8 cellular contexts compared by ENCODE assay signal in the genomic region with DNA sequence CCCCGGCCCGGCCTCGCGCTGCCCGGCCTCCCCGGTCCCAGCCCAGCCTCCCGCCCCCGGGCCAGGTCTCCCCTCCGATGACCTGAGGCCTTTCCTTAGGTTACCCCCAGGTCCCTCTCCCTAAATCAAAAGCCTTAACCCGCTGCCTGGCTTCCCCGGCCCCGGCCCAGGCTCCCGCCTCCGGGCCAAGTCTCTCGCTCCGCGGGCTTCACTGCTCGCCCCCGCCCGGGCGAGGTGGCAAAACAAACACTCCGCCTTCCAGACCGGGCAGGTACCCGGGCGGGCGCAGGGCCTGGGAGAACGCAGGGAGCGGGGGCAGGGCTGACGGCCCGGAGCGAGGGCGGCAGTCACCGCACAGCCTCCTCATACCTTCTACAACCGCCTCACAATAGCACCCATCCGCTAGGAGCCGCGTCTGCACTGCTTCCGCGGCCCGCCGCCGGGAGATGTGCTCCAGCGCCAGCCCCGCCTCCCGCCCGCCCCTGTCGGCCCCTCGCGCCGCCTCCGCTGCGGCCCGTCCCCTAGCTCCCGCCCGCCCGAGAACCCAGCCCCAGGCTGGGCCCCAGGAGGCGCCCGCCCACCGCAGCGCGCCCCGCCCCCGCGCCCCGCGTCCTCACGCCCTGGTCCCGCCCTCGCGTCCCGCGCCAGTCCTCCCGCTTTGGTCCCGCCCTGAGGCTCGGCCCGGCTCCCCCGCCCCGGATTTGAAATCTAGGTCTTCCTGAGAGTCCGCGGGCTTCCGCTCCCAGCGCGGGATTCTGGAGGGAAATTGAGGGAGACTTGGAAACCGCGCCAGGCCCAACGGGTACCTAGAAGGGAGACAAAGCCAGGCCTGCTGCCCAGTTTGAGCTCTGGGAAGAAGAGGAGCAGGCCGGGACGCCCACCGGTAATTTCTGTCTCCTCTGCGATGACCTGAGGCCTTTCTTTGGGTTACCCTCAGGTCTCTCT. TPM values are rescaled to one million over a fixed set of nuclear protein-coding genes. Genes with fewer than 3 reads are reported as not detected.
DNase-seq lines count a peak whose midpoint lies in the region; ATAC-seq and TF ChIP-seq lines count a peak whose summit lies in the region.

A gene (minus strand): TSS at position 422 of the 945 bp plus-strand sequence. CDS start 10,994 bp downstream, outside the sequence.
A gene with protein sequence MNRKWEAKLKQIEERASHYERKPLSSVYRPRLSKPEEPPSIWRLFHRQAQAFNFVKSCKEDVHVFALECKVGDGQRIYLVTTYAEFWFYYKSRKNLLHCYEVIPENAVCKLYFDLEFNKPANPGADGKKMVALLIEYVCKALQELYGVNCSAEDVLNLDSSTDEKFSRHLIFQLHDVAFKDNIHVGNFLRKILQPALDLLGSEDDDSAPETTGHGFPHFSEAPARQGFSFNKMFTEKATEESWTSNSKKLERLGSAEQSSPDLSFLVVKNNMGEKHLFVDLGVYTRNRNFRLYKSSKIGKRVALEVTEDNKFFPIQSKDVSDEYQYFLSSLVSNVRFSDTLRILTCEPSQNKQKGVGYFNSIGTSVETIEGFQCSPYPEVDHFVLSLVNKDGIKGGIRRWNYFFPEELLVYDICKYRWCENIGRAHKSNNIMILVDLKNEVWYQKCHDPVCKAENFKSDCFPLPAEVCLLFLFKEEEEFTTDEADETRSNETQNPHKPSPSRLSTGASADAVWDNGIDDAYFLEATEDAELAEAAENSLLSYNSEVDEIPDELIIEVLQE (plus strand): TSS at position 713 of the 945 bp plus-strand sequence. CDS start 7,403 bp downstream, outside the sequence.

- peak; percentile 95 for DNase-seq in GM10266 (ENCODE audit: extremely low spot score)
- DNase-seq in NCI-H1048 (lab: John Stamatoyannopoulos, UW), result peak; percentile 94
- peak; percentile 53 for DNase-seq in SK-N-MC (ENCODE audit: low read depth, low spot score)
- peak; percentile 97 for DNase-seq in activated naive CD4-positive, alpha-beta T cell treated with anti-CD3 and anti-CD28 coated beads, Interleukin-2, amount 10 ng/mL, durations not matched to agents 7 days and 5 days
- peak; percentile 96 for DNase-seq in globus pallidus (ENCODE audit: low spot score)
- peak; percentile 86 for DNase-seq in omental fat pad (ENCODE audit: low spot score)

- peak within 1 kb of the TSS; percentile 75 for H3K27ac ChIP-seq in SK-N-MC
- peak within 1 kb of the TSS; percentile 89 for H3K27ac ChIP-seq in temporal lobe (ENCODE audit: low read depth, low read length)

- H3K9me3 Mint-ChIP-seq in activated naive CD4-positive, alpha-beta T cell treated with anti-CD3 and anti-CD28 coated beads, Interleukin-2, amount 10 ng/mL, durations not matched to agents 7 days and 5 days, result no peaks in the 10 kb centered on the region

- H3K4me1 Mint-ChIP-seq in activated naive CD4-positive, alpha-beta T cell treated with anti-CD3 and anti-CD28 coated beads, Interleukin-2, amount 10 ng/mL, durations not matched to agents 7 days and 5 days, result peaks cover 63% of the 10 kb centered on the region

- no peaks in the 10 kb centered on the region for H3K9me3 ChIP-seq in SK-N-MC (ENCODE audit: low read depth, low read length)

- H3K36me3 Mint-ChIP-seq in activated naive CD4-positive, alpha-beta T cell treated with anti-CD3 and anti-CD28 coated beads, Interleukin-2, amount 10 ng/mL, durations not matched to agents 7 days and 5 days, result peaks cover 52% of the 10 kb centered on the region

- peaks cover 3% of the 10 kb centered on the region; the same call in 1 of the 2 replicates for H3K36me3 ChIP-seq in SK-N-MC (ENCODE audit: insufficient read depth, low read length)

- H3K27me3 Mint-ChIP-seq in activated naive CD4-positive, alpha-beta T cell treated with anti-CD3 and anti-CD28 coated beads, Interleukin-2, amount 10 ng/mL, durations not matched to agents 7 days and 5 days, result no peaks in the 10 kb centered on the region

- CTCF ChIA-PET in activated naive CD4-positive, alpha-beta T cell treated with anti-CD3 and anti-CD28 coated beads, Interleukin-2, amount 10 ng/mL, durations not matched to agents 7 days and 5 days (lab: Charles Lee), result interaction anchor here (0.6 to 2.0 kb wide), 4 partner anchors 85 to 385 kb away, joined by 3 to 11 read pairs (median 4); a partner anchor contains a TSS

- H3K9ac ChIP-seq in SK-N-MC (ENCODE audit: insufficient read length), result peak within 1 kb of the TSS; percentile 92

- peak within 1 kb of the TSS; percentile 96 for H3K4me3 ChIP-seq in SK-N-MC

- TF ChIP-seq CTCF in GM10266 (IDR thresholded peaks at IDR 0.05; ENCODE audit: control insufficient read depth, insufficient read depth, low read depth, missing control alignments), result peak; percentile 45
- no peak for TF ChIP-seq CTCF in omental fat pad (IDR thresholded peaks at IDR 0.05)

- ATAC-seq in HG02588 (IDR thresholded peaks at IDR 0.05; ENCODE audit: unreplicated experiment) (peak; percentile 84), omental fat pad (ENCODE audit: low FRiP score) (peak; percentile 96)

- peak within 1 kb of the TSS; percentile 96 for H3K27ac Mint-ChIP-seq in activated naive CD4-positive, alpha-beta T cell treated with anti-CD3 and anti-CD28 coated beads, Interleukin-2, amount 10 ng/mL, durations not matched to agents 7 days and 5 days

- H3K4me3 Mint-ChIP-seq in activated naive CD4-positive, alpha-beta T cell treated with anti-CD3 and anti-CD28 coated beads, Interleukin-2, amount 10 ng/mL, durations not matched to agents 7 days and 5 days, result peak within 1 kb of the TSS; percentile 98

RNA-seq across cellular contexts. Expression of the first gene that starts in this region (rescaled TPM):
- total RNA-seq in omental fat pad, result 10 to 100 TPM; 16.7 to 22.2 (median 20.1) TPM
- 47.2 TPM for total RNA-seq in temporal lobe

RNA-seq across cellular contexts. Expression of the second gene that starts in this region (rescaled TPM):
- total RNA-seq in omental fat pad (10 to 100 TPM in 2 of 4 donors, 1 to 10 TPM in 2; 8.2 to 23.0 (median 13.7) TPM), temporal lobe (27.0 TPM)

Comparison
In these comparisons a context has a peak if more than half of its experiments do, and no peak if none do; other contexts are left out.
1. Peak in every context shown above with its lines: DNase-seq, ATAC-seq, H3K4me3 ChIP-seq and H3K27ac ChIP-seq.